ENCODE assay signal across 1 cellular context in the genomic region with DNA sequence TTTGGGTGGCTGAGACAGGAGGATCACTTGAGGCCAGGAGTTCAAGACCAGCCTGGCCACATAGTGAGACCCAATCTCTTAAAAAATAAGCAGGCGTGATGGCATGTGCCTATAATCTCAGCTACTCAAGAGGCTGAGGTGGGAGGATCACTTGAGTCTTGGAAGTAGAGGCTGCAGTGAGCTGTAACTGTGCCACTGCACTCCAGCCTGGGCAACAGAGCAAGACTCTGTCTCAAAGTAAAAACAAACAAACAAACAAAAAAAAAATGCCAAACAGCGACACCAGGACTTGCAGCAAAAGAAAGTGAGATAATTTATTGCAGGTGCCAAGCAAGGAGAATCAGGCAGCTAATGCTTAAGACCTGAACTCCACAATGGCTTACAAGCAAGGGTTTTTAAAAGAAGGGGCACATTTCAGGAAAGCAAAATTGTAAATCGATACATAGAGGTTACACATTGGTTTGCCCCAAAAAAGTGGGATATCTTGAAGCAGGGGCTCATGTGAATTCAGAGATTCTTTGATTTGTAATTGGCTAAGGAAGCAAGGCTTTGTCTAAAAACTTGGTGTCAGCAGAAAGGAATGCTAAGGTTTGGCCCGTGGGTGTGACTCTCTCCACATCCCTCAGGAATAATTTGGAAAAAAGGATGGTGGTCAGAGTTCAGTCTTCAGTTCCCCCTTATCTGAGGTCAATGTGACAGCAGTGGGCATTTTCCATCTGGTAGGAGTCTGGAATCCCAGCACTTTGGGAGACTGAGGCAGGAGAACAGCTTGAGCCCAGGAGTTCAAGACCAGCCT.
TF ChIP-seq lines count a peak whose summit lies in the region.

No MANE protein-coding gene starts in this region.

TF ChIP-seq in HCT116, 20 proteins besides CTCF, POLR2A, EP300 and RAD21:
- TF ChIP-seq SIN3A (IDR thresholded peaks at IDR 0.05; ENCODE audit: low read depth) (no peak), TCF7L2 (IDR thresholded peaks at IDR 0.05; ENCODE audit: borderline replicate concordance, extremely low read depth, insufficient read depth, insufficient read length) (no peak), ZNF274 (IDR thresholded peaks at IDR 0.05; ENCODE audit: low read depth, low read length) (no peak), YY1 (IDR thresholded peaks at IDR 0.05; ENCODE audit: extremely low read depth, insufficient replicate concordance, low read depth, low read length) (no peak), ZFX (IDR thresholded peaks at IDR 0.05) (no peak), EGR1 (IDR thresholded peaks at IDR 0.05; ENCODE audit: low read depth) (no peak), ELF1 (IDR thresholded peaks at IDR 0.05; ENCODE audit: borderline replicate concordance, low read depth) (no peak), REST (IDR thresholded peaks at IDR 0.05; ENCODE audit: low read depth) (no peak), POLR2AphosphoS5 (IDR thresholded peaks at IDR 0.05; ENCODE audit: low read depth, low read length) (no peak)
